Comparison of ENCODE assay signal across 19 cellular contexts in the genomic region with DNA sequence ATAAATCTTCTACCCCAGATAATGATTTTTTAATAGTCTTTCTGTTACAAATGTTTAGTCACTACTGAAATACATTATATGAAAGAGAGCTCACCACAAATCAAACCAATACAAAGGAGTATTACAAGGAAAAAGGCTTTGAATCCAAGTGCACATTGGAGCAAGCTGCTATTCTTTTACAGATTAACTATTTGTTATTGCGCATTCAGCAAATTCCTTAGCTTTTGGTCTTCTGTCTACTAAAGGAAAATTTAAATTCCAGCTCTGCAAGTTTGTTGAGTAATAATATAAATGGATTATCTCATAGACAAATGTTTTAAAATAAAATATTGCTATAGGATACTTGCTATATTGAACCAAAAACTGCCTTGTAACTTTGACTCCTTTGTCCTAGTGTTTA. TPM values are rescaled to one million over a fixed set of nuclear protein-coding genes. Genes with fewer than 3 reads are reported as not detected.
"Had no signal": no experiment of that assay in that cellular context is flagged by ENCODE, and none has a peak within 500 bp of the region (broad histone marks: within the 10 kb centered on the region; RNA-seq: fewer than 3 reads in every experiment).

No MANE protein-coding gene starts in this region.

- H3K36me3 Mint-ChIP-seq: activated CD8-positive, alpha-beta memory T cell treated with anti-CD3 and anti-CD28 coated beads, Interleukin-2, amount 10 ng/mL, durations not matched to agents 7 days and 5 days; activated naive CD8-positive, alpha-beta T cell treated with anti-CD3 and anti-CD28 coated beads, Interleukin-2, amount 10 ng/mL, durations not matched to agents 7 days and 5 days; memory B cell; naive B cell had no signal

- H3K27ac ChIP-seq: body of pancreas had no signal

- H3K4me1 ChIP-seq: body of pancreas had no signal

- H3K27ac Mint-ChIP-seq: activated CD4-positive, alpha-beta memory T cell treated with anti-CD3 and anti-CD28 coated beads, Interleukin-2, amount 10 ng/mL, durations not matched to agents 7 days and 5 days; activated CD8-positive, alpha-beta memory T cell treated with anti-CD3 and anti-CD28 coated beads, Interleukin-2, amount 10 ng/mL, durations not matched to agents 7 days and 5 days; activated naive CD8-positive, alpha-beta T cell treated with anti-CD3 and anti-CD28 coated beads, Interleukin-2, amount 10 ng/mL, durations not matched to agents 7 days and 5 days; memory B cell; naive B cell; stimulated activated naive CD8-positive, alpha-beta T cell treated with anti-CD3 and anti-CD28 coated beads, Interleukin-15, amount 100 ng/mL, for 72 hours; T-helper 2 cell treated with Interferon-gamma antibody and Interleukin-4, amounts not matched to agents 5 μg/mL and 100 μg/mL, for 36 hours had no signal

- H3K9ac ChIP-seq: SK-N-SH had no signal

- DNase-seq: activated CD4-positive, alpha-beta memory T cell treated with anti-CD3 and anti-CD28 coated beads, Interleukin-2, amount 10 ng/mL, durations not matched to agents 7 days and 5 days; activated CD4-positive, alpha-beta T cell treated with anti-CD3 and anti-CD28 coated beads for 4 hours; activated CD8-positive, alpha-beta memory T cell treated with anti-CD3 and anti-CD28 coated beads, Interleukin-2, amount 10 ng/mL, durations not matched to agents 7 days and 5 days; activated naive CD4-positive, alpha-beta T cell; activated naive CD8-positive, alpha-beta T cell treated with anti-CD3 and anti-CD28 coated beads, Interleukin-2, amount 10 ng/mL, durations not matched to agents 7 days and 5 days; body of pancreas; left ventricle myocardium superior; mucosa of descending colon; naive B cell; nucleus accumbens; right cardiac atrium; SK-N-SH; stimulated activated CD4-positive, alpha-beta T cell treated with anti-CD3 and anti-CD28 coated beads, Interleukin-4, amount 100 ng/mL, for 1 hour; stimulated activated naive CD8-positive, alpha-beta T cell treated with anti-CD3 and anti-CD28 coated beads, Interleukin-15, amount 100 ng/mL, for 72 hours; trophoblast cell had no signal

- H3K27me3 ChIP-seq: body of pancreas had no signal

- H3K9me3 ChIP-seq: body of pancreas, mucosa of descending colon, SK-N-SH had no signal

- H3K9me3 Mint-ChIP-seq: stimulated activated naive CD8-positive, alpha-beta T cell treated with anti-CD3 and anti-CD28 coated beads, Interleukin-15, amount 100 ng/mL, for 72 hours; T-helper 2 cell treated with Interferon-gamma antibody and Interleukin-4, amounts not matched to agents 5 μg/mL and 100 μg/mL, for 36 hours had no signal

- H3K27me3 Mint-ChIP-seq: activated CD4-positive, alpha-beta memory T cell treated with anti-CD3 and anti-CD28 coated beads, Interleukin-2, amount 10 ng/mL, durations not matched to agents 7 days and 5 days; activated CD8-positive, alpha-beta memory T cell treated with anti-CD3 and anti-CD28 coated beads, Interleukin-2, amount 10 ng/mL, durations not matched to agents 7 days and 5 days; memory B cell; naive B cell; stimulated activated naive CD8-positive, alpha-beta T cell treated with anti-CD3 and anti-CD28 coated beads, Interleukin-15, amount 100 ng/mL, for 72 hours had no signal

- H3K4me3 ChIP-seq: body of pancreas, mucosa of descending colon, smooth muscle cell had no signal

- H3K4me2 ChIP-seq: SK-N-SH, smooth muscle cell had no signal

- H3K4me3 Mint-ChIP-seq: activated CD4-positive, alpha-beta memory T cell treated with anti-CD3 and anti-CD28 coated beads, Interleukin-2, amount 10 ng/mL, durations not matched to agents 7 days and 5 days; activated CD8-positive, alpha-beta memory T cell treated with anti-CD3 and anti-CD28 coated beads, Interleukin-2, amount 10 ng/mL, durations not matched to agents 7 days and 5 days; activated naive CD8-positive, alpha-beta T cell treated with anti-CD3 and anti-CD28 coated beads, Interleukin-2, amount 10 ng/mL, durations not matched to agents 7 days and 5 days; memory B cell; naive B cell; stimulated activated naive CD8-positive, alpha-beta T cell treated with anti-CD3 and anti-CD28 coated beads, Interleukin-15, amount 100 ng/mL, for 72 hours; T-helper 2 cell treated with Interferon-gamma antibody and Interleukin-4, amounts not matched to agents 5 μg/mL and 100 μg/mL, for 36 hours had no signal

- H3K4me1 Mint-ChIP-seq: activated CD4-positive, alpha-beta memory T cell treated with anti-CD3 and anti-CD28 coated beads, Interleukin-2, amount 10 ng/mL, durations not matched to agents 7 days and 5 days; activated CD8-positive, alpha-beta memory T cell treated with anti-CD3 and anti-CD28 coated beads, Interleukin-2, amount 10 ng/mL, durations not matched to agents 7 days and 5 days; activated naive CD8-positive, alpha-beta T cell treated with anti-CD3 and anti-CD28 coated beads, Interleukin-2, amount 10 ng/mL, durations not matched to agents 7 days and 5 days; stimulated activated naive CD8-positive, alpha-beta T cell treated with anti-CD3 and anti-CD28 coated beads, Interleukin-15, amount 100 ng/mL, for 72 hours had no signal

- ATAC-seq: activated CD8-positive, alpha-beta memory T cell treated with anti-CD3 and anti-CD28 coated beads, Interleukin-2, amount 10 ng/mL, durations not matched to agents 7 days and 5 days; body of pancreas; left ventricle myocardium superior; mucosa of descending colon; stimulated activated naive CD8-positive, alpha-beta T cell treated with anti-CD3 and anti-CD28 coated beads, Interleukin-15, amount 100 ng/mL, for 72 hours had no signal

- FAIRE-seq: TTC549 had no signal

RNA-seq across cellular contexts. Expression of a gene that starts 41.3 kb away (rescaled TPM):
- total RNA-seq: activated CD4-positive, alpha-beta memory T cell treated with anti-CD3 and anti-CD28 coated beads, Interleukin-2, amount 10 ng/mL, durations not matched to agents 7 days and 5 days; activated CD8-positive, alpha-beta memory T cell treated with anti-CD3 and anti-CD28 coated beads, Interleukin-2, amount 10 ng/mL, durations not matched to agents 7 days and 5 days; activated naive CD8-positive, alpha-beta T cell treated with anti-CD3 and anti-CD28 coated beads, Interleukin-2, amount 10 ng/mL, durations not matched to agents 7 days and 5 days had no signal
